In the genomic region with DNA sequence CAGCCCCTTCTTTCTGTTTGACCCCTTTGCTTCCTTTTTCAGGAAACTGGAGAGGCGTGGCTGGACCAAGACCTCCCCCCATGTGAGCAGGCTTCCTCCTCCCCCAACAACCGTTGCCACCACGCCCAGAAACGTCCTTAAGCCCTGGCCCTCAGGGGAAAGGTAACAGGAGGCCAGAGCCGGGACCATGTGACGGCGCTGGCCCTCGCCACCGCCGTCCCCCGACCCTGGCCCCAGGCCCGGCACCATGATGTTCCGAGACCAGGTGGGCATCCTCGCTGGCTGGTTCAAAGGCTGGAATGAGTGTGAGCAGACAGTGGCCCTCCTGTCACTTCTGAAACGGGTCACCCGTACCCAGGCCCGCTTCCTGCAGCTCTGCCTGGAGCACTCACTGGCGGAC, we compare ENCODE assay signal across 28 cellular contexts.
"Had no signal": no experiment of that assay in that cellular context is flagged by ENCODE, and none has a peak within 500 bp of the region (broad histone marks: within the 10 kb centered on the region; RNA-seq: fewer than 3 reads in every experiment).

No MANE protein-coding gene starts in this region.

- H3K27me3 ChIP-seq: colonic mucosa, neutrophil, right lobe of liver, spleen, suprapubic skin, tibial artery, upper lobe of left lung, uterus had no signal

- H3K36me3 ChIP-seq: uterus had no signal

- H3K27ac Mint-ChIP-seq: endodermal cell had no signal

- H3K9me3 ChIP-seq: colonic mucosa, neutrophil, psoas muscle, right lobe of liver, spleen, suprapubic skin, tibial artery, upper lobe of left lung, uterus had no signal

- H3K4me3 ChIP-seq: colonic mucosa, psoas muscle, right lobe of liver, spleen, suprapubic skin, tibial artery, upper lobe of left lung, uterus had no signal

- H3K9me3 Mint-ChIP-seq: endodermal cell; naive thymus-derived CD4-positive, alpha-beta T cell; nephron progenitor cell had no signal

- H3K4me3 Mint-ChIP-seq: endodermal cell; naive thymus-derived CD4-positive, alpha-beta T cell; nephron progenitor cell had no signal

- ATAC-seq: left lobe of liver; naive thymus-derived CD4-positive, alpha-beta T cell; psoas muscle had no signal

- H3K27me3 Mint-ChIP-seq: naive thymus-derived CD4-positive, alpha-beta T cell had no signal

- DNase-seq: colonic mucosa; dermis blood vessel endothelial cell; effector CD4-positive, alpha-beta T cell; endodermal cell; erythroblast; foreskin melanocyte; head of caudate nucleus; hippocampal formation; kidney glomerular epithelial cell; mammary epithelial cell; naive thymus-derived CD4-positive, alpha-beta T cell; nephron progenitor cell; psoas muscle; retina; right lobe of liver; spleen; stimulated activated CD4-positive, alpha-beta T cell treated with anti-CD3 and anti-CD28 coated beads, Interleukin-15, amount 100 ng/mL, for 24 hours; stimulated activated CD4-positive, alpha-beta T cell treated with anti-CD3 and anti-CD28 coated beads, Interleukin-1b, Interleukin-23, amount 100 ng/mL, for 48 hours; stimulated activated CD4-positive, alpha-beta T cell treated with anti-CD3 and anti-CD28 coated beads, Interleukin-4, amount 100 ng/mL, for 24 hours; stimulated activated naive CD4-positive, alpha-beta T cell; tibial artery; upper lobe of left lung; uterus had no signal

- FAIRE-seq: endothelial cell of umbilical vein, islet of Langerhans had no signal

- H3K27ac ChIP-seq: colonic mucosa, neutrophil, psoas muscle, right lobe of liver, suprapubic skin, tibial artery, upper lobe of left lung, uterus had no signal

- H3K4me1 Mint-ChIP-seq: endodermal cell, nephron progenitor cell had no signal

- H3K4me1 ChIP-seq: colonic mucosa, right lobe of liver, upper lobe of left lung, uterus had no signal
